13 cellular contexts compared by ENCODE assay signal in the genomic region with DNA sequence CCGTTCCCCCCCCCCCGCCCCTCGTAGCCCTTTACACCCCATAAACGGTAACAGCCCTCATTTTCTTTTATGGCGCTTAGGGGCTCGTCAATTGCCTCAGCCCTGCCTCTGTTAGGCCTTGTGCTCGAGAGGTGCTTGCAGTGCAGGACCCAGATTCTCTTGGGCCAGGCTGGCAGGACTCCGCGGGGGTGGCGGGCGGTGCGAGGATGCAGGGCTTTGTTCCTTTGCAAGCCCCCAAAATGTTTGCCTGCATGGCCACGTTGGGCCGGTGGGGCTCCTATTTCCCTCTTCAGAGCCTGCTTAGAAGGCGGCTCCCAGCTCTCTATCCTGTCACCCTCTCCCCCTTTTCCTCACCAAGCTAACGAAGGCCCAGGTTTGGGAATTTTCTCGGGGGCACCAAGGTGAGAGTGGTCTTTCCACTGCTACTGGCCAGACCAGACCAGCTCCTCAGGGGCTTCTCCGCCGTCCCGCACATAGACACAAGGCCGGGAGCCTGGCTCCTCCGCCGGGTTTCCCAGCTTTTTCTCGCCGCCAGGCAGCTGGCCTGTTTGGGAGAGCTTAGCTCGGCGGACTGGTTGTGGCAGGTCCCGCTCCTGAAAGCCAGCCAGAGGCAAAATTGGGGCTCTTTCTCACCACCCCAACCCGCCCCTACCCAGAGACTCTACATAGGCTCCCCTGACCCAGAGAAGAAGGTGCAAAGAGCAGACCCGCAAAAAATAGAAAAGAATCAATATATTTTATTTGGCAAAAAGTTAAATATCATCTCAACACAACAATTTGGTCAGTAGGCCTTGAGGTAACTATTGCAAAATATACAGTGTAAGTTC. TPM values are rescaled to one million over a fixed set of nuclear protein-coding genes. Genes with fewer than 3 reads are reported as not detected.
DNase-seq lines count a peak whose midpoint lies in the region; ATAC-seq and TF ChIP-seq lines count a peak whose summit lies in the region.
"Had no signal": no experiment of that assay in that cellular context is flagged by ENCODE, and none has a peak within 500 bp of the region (broad histone marks: within the 10 kb centered on the region; RNA-seq: fewer than 3 reads in every experiment).

No MANE protein-coding gene starts in this region.

- no peaks in the 10 kb centered on the region for H3K27me3 ChIP-seq in RWPE2 (ENCODE audit: insufficient read depth, poor library complexity, severe bottlenecking)
- H3K27me3 ChIP-seq in stomach, result peaks cover 33 to 100% (median 91%) of the 10 kb centered on the region in 3 donors
- H3K27me3 ChIP-seq in CD4-positive, alpha-beta memory T cell (ENCODE audit: insufficient read depth, low read length), result peaks cover 83% of the 10 kb centered on the region

- peaks cover 53 to 69% of the 10 kb centered on the region in 2 donors for H3K27me3 Mint-ChIP-seq in CD4-positive, alpha-beta memory T cell

- no peak for TF ChIP-seq EP300 in stomach (IDR thresholded peaks at IDR 0.05)

- H3K27ac Mint-ChIP-seq in CD4-positive, alpha-beta memory T cell, result peak overlapping the region in 1 of 7 donors; percentile 23
- H3K27ac Mint-ChIP-seq: activated CD4-positive, alpha-beta T cell treated with anti-CD3 and anti-CD28 coated beads, Interleukin-2, amount 10 ng/mL, durations not matched to agents 7 days and 5 days; naive thymus-derived CD8-positive, alpha-beta T cell had no signal

- TF ChIP-seq POLR2A in stomach (IDR thresholded peaks at IDR 0.05), result no peak

- ATAC-seq in RWPE2 (ENCODE audit: low read depth), result 0 out of 3 replicates have a peak, but pooled peaks have one; percentile 2
- ATAC-seq in left colon, result peak; percentile 29
- ATAC-seq in GM18511 (IDR thresholded peaks at IDR 0.05; ENCODE audit: unreplicated experiment), result no peak

- POLR2A ChIA-PET in CD4-positive, alpha-beta memory T cell (lab: Charles Lee; ENCODE audit: partially characterized antibody), result interaction anchor here (0.5 to 1.7 kb wide), 3 partner anchors 11 to 785 kb away, joined by 3 to 6 read pairs (median 6); partner anchors contain the start of gene HOXA10

- H3K36me3 ChIP-seq in RWPE2 (ENCODE audit: low read depth), result peaks cover 18% of the 10 kb centered on the region
- H3K36me3 ChIP-seq in stomach, result no peaks in the 10 kb centered on the region
- H3K36me3 ChIP-seq in CD4-positive, alpha-beta memory T cell (ENCODE audit: insufficient read depth, low read length), result no peaks in the 10 kb centered on the region
- H3K36me3 ChIP-seq: gastroesophageal sphincter had no signal

- H3K4me3 ChIP-seq in RWPE2 (ENCODE audit: severe bottlenecking) (peak overlapping the region; percentile 54), stomach (peak overlapping the region in 3 of 4 donors; percentile 58 to 67 (median 61))
- H3K4me3 ChIP-seq in CD4-positive, alpha-beta memory T cell (ENCODE audit: low read length in 2 of 2), result no peak overlapping the region

- no peaks in the 10 kb centered on the region for H3K9me3 ChIP-seq in RWPE2 (ENCODE audit: severe bottlenecking)
- H3K9me3 ChIP-seq in stomach, result peaks cover 0 to 21% (median 9%) of the 10 kb centered on the region in 4 donors
- no peaks in the 10 kb centered on the region for H3K9me3 ChIP-seq in CD4-positive, alpha-beta memory T cell (ENCODE audit: control insufficient read depth in 1 of 2, low read length in 2 of 2)
- H3K9me3 ChIP-seq: body of pancreas had no signal

- H3K4me1 Mint-ChIP-seq in CD4-positive, alpha-beta memory T cell, result peaks cover 16 to 48% (median 27%) of the 10 kb centered on the region in 4 donors

- CTCF ChIA-PET in CD4-positive, alpha-beta memory T cell (lab: Charles Lee; ENCODE audit: partially characterized antibody), result interaction anchor here (0.8 to 3.6 kb wide), 21 partner anchors 8 to 1310 kb away, joined by 3 to 66 read pairs (median 6); partner anchors contain the start of genes HOXA3 and HOXA5

- peaks cover 0 to 43% (median 2%) of the 10 kb centered on the region in 8 donors for H3K9me3 Mint-ChIP-seq in CD4-positive, alpha-beta memory T cell
- H3K9me3 Mint-ChIP-seq: activated CD4-positive, alpha-beta T cell treated with anti-CD3 and anti-CD28 coated beads, Interleukin-2, amount 10 ng/mL, durations not matched to agents 7 days and 5 days had no signal

- H3K36me3 Mint-ChIP-seq in CD4-positive, alpha-beta memory T cell, result peaks cover 0 to 3% of the 10 kb centered on the region in 2 donors

- peak; percentile 80 for DNase-seq in DMS 273 (lab: John Stamatoyannopoulos, UW; ENCODE audit: unreplicated experiment)
- DNase-seq in DMS 273 treated with DMSO at 0.1 percent for 48 hours (lab: John Stamatoyannopoulos, UW), result no peak
- DNase-seq in RWPE2 (ENCODE audit: low spot score), result peak; percentile 60
- DNase-seq in left colon, result peak; percentile 34 to 72
- no peak for DNase-seq in stomach
- DNase-seq in NCI-H2029 treated with DMSO at 0.1 percent for 48 hours (lab: John Stamatoyannopoulos, UW), result no peak
- DNase-seq in CD4-positive, alpha-beta memory T cell, result no peak
- DNase-seq: activated CD4-positive, alpha-beta T cell treated with anti-CD3 and anti-CD28 coated beads, Interleukin-2, amount 10 ng/mL, durations not matched to agents 7 days and 5 days had no signal

- peak overlapping the region in 1 of 8 donors; percentile 15 for H3K4me3 Mint-ChIP-seq in CD4-positive, alpha-beta memory T cell

- peak overlapping the region; percentile 93 for H3K27ac ChIP-seq in RWPE2 (ENCODE audit: poor library complexity, severe bottlenecking)
- peak overlapping the region in 1 of 5 donors; percentile 99 for H3K27ac ChIP-seq in stomach
- no peak overlapping the region for H3K27ac ChIP-seq in CD4-positive, alpha-beta memory T cell (ENCODE audit: low read depth, low read length)
- H3K27ac ChIP-seq: 22Rv1, body of pancreas had no signal

- H3K4me1 ChIP-seq in RWPE2 (ENCODE audit: insufficient read depth, poor library complexity, severe bottlenecking) (peaks cover 4% of the 10 kb centered on the region), stomach (peaks cover 16 to 56% (median 47%) of the 10 kb centered on the region in 4 donors)
- H3K4me1 ChIP-seq in CD4-positive, alpha-beta memory T cell (ENCODE audit: insufficient read depth, low read length), result peaks cover 40% of the 10 kb centered on the region

- 28 to 44% (median 37%) methylated on average over 19 to 30 of the region's 30 CpGs for WGBS in stomach, 5 donors

- intact Hi-C loops in left colon (cut with DNase I, micrococcal nuclease), result loop anchor here in 1 of 2 donors (5.0 kb wide), 2 partner anchors 790 to 960 kb away; partner anchors contain the start of genes CBX3 and HNRNPA2B1
- intact Hi-C loops in stomach (cut with DNase I; ENCODE audit: low total_unique reads), result loop anchor here (5.0 kb wide), 2 partner anchors 480 to 795 kb away; no protein-coding TSS in a partner anchor
- intact Hi-C loops in CD4-positive, alpha-beta memory T cell (cut with micrococcal nuclease), result loop anchor here (1.0 to 10.0 kb wide), 12 partner anchors 11 to 1310 kb away; partner anchors contain the start of genes HOXA1 and SNX10

- no peak for TF ChIP-seq CTCF in RWPE2 (IDR thresholded peaks at IDR 0.05; ENCODE audit: poor library complexity, severe bottlenecking)
- TF ChIP-seq CTCF in stomach (IDR thresholded peaks at IDR 0.05), result no peak

RNA-seq across cellular contexts. Expression of gene HOXA9, which starts 3.4 kb away (rescaled TPM):
- total RNA-seq in left colon (10 to 100 TPM; 18.0 to 28.6 TPM), stomach (10 to 100 TPM in 1 of 5 donors, not detected in 4; 68.1 TPM)
- polyA plus RNA-seq in stomach, result under 1 TPM in 1 of 3 donors, not detected in 2; 0.25 TPM
- not detected for total RNA-seq in CD4-positive, alpha-beta memory T cell
- not detected for polyA plus RNA-seq in CD4-positive, alpha-beta memory T cell
- total RNA-seq: activated CD4-positive, alpha-beta T cell treated with anti-CD3 and anti-CD28 coated beads, Interleukin-2, amount 10 ng/mL, durations not matched to agents 7 days and 5 days; body of pancreas; naive thymus-derived CD8-positive, alpha-beta T cell had no signal

RNA-seq across cellular contexts. Expression of gene HOXA7, which starts 5.5 kb away (rescaled TPM):
- total RNA-seq in left colon (10 to 100 TPM; 30.2 to 38.9 TPM), stomach (10 to 100 TPM in 1 of 5 donors, 1 to 10 TPM in 3, not detected in 1; 1.1 to 34.8 (median 3.3) TPM)
- 1 to 10 TPM in 1 of 3 donors, under 1 TPM in 2; 0.98 to 7.9 (median 1.00) TPM for polyA plus RNA-seq in stomach
- total RNA-seq in CD4-positive, alpha-beta memory T cell, result not detected
- polyA plus RNA-seq in CD4-positive, alpha-beta memory T cell, result not detected
- total RNA-seq: activated CD4-positive, alpha-beta T cell treated with anti-CD3 and anti-CD28 coated beads, Interleukin-2, amount 10 ng/mL, durations not matched to agents 7 days and 5 days; naive thymus-derived CD8-positive, alpha-beta T cell had no signal
- polyA plus RNA-seq: naive thymus-derived CD8-positive, alpha-beta T cell had no signal

RNA-seq across cellular contexts. Expression of gene HOXA3, which starts 9.6 kb away (rescaled TPM):
- total RNA-seq in left colon, result 10 to 100 TPM; 16.4 to 23.2 TPM
- 10 to 100 TPM in 1 of 5 donors, 1 to 10 TPM in 2, under 1 TPM in 2; 0.87 to 42.6 (median 5.2) TPM for total RNA-seq in stomach
- polyA plus RNA-seq in stomach, result 1 to 10 TPM; 2.8 to 5.2 (median 4.8) TPM
- total RNA-seq in CD4-positive, alpha-beta memory T cell, result not detected
- under 1 TPM in 1 of 2 donors, not detected in 1; 0.07 TPM for polyA plus RNA-seq in CD4-positive, alpha-beta memory T cell
- total RNA-seq: activated CD4-positive, alpha-beta T cell treated with anti-CD3 and anti-CD28 coated beads, Interleukin-2, amount 10 ng/mL, durations not matched to agents 7 days and 5 days; naive thymus-derived CD8-positive, alpha-beta T cell had no signal
- polyA plus RNA-seq: naive thymus-derived CD8-positive, alpha-beta T cell had no signal

RNA-seq across cellular contexts. Expression of gene HOXA10, which starts 12.2 kb away (rescaled TPM):
- total RNA-seq in left colon, result 10 to 100 TPM; 23.4 to 30.0 TPM
- total RNA-seq in stomach, result 100 to 1,000 TPM in 1 of 5 donors, under 1 TPM in 1, not detected in 3; 0.92 to 337 TPM
- polyA plus RNA-seq in stomach, result under 1 TPM in 1 of 3 donors, not detected in 2; 0.18 TPM
- not detected for total RNA-seq in CD4-positive, alpha-beta memory T cell
- not detected for polyA plus RNA-seq in CD4-positive, alpha-beta memory T cell
- total RNA-seq: activated CD4-positive, alpha-beta T cell treated with anti-CD3 and anti-CD28 coated beads, Interleukin-2, amount 10 ng/mL, durations not matched to agents 7 days and 5 days; naive thymus-derived CD8-positive, alpha-beta T cell had no signal

RNA-seq across cellular contexts. Expression of gene HOXA6, which starts 14.4 kb away (rescaled TPM):
- total RNA-seq in left colon (10 to 100 TPM; 20.0 to 21.2 TPM), stomach (10 to 100 TPM in 1 of 5 donors, 1 to 10 TPM in 1, not detected in 3; 3.7 to 12.7 TPM)
- under 1 TPM in 1 of 3 donors, not detected in 2; 0.81 TPM for polyA plus RNA-seq in stomach
- not detected for total RNA-seq in CD4-positive, alpha-beta memory T cell
- polyA plus RNA-seq in CD4-positive, alpha-beta memory T cell, result not detected
- total RNA-seq: activated CD4-positive, alpha-beta T cell treated with anti-CD3 and anti-CD28 coated beads, Interleukin-2, amount 10 ng/mL, durations not matched to agents 7 days and 5 days; body of pancreas; naive thymus-derived CD8-positive, alpha-beta T cell had no signal
- polyA plus RNA-seq: naive thymus-derived CD8-positive, alpha-beta T cell had no signal

Comparison
In these comparisons a context has a peak if more than half of its experiments do, and no peak if none do; other contexts are left out.
1. DNase-seq: peak in DMS 273 (single experiment), RWPE2 (single experiment) and left colon (2 of 2); none in DMS 273 treated with DMSO at 0.1 percent for 48 hours (single experiment), stomach (single experiment), NCI-H2029 treated with DMSO at 0.1 percent for 48 hours (single experiment) and CD4-positive, alpha-beta memory T cell (0 of 5).
2. H3K4me3 ChIP-seq: peak in RWPE2 (single experiment) and stomach (3 of 4); none in CD4-positive, alpha-beta memory T cell (0 of 2).